ENCODE assay signal across 8 cellular contexts in genomic region chr4:5824635-5825034, GRCh38.
DNase-seq lines count a peak whose midpoint lies in the region; ATAC-seq and TF ChIP-seq lines count a peak whose summit lies in the region.

No MANE protein-coding gene starts in this region.

- CTCF ChIA-PET in PC-3 (lab: Charles Lee), result no interaction called here

- H3K27ac ChIP-seq in PC-3 (ENCODE audit: low read length), result no peak overlapping the region

- no peaks in the 10 kb centered on the region for H3K9me3 ChIP-seq in PC-3 (ENCODE audit: low read length)

- H3K4me1 ChIP-seq in PC-3 (ENCODE audit: insufficient read depth, low read length), result no peaks in the 10 kb centered on the region

- peak; percentile 54 for TF ChIP-seq CTCF in GM10266 (IDR thresholded peaks at IDR 0.05; ENCODE audit: control insufficient read depth, insufficient read depth, low read depth, missing control alignments)
- peak; percentile 64 for TF ChIP-seq CTCF in PC-3 (conservative IDR thresholded peaks at IDR 0.05; ENCODE audit: low read depth, low read length)
- peak; percentile 57 for TF ChIP-seq CTCF in fibroblast of villous mesenchyme (IDR thresholded peaks at IDR 0.05; ENCODE audit: insufficient read depth, low read depth, low read length)

- no peaks in the 10 kb centered on the region for H4K20me1 ChIP-seq in PC-3 (ENCODE audit: low read length)

- intact Hi-C loops in PC-3 (cut with micrococcal nuclease), result no loop called here

- no peaks in the 10 kb centered on the region for H3K9me2 ChIP-seq in PC-3 (replicated peaks; ENCODE audit: low read length)

- no peak overlapping the region for H3K9ac ChIP-seq in PC-3 (ENCODE audit: low read length)

- POLR2A ChIA-PET in PC-3 (lab: Charles Lee; ENCODE audit: unreplicated experiment), result no interaction called here

- H3F3A ChIP-seq in PC-3 (ENCODE audit: low read length, unreplicated experiment), result no peaks in the 10 kb centered on the region

- BruUV-seq in PC-3 (replicated peaks; lab: Mats Ljungman, UMichigan), result no TSS peak

- no peaks in the 10 kb centered on the region; the same call in 1 of the 2 replicates for H3K36me3 ChIP-seq in PC-3 (ENCODE audit: low read depth, low read length)

- in situ Hi-C loops in ACHN (cut with HindIII; ENCODE audit: low pct_ligation_motif_present, low pct_unique_long_range_greater_than_20kb, low sequenced_read_pairs), result no loop called here

- ATAC-seq in PC-3 (peak; percentile 38; the same call in 1 of the 2 replicates), HG03139 (IDR thresholded peaks at IDR 0.05; ENCODE audit: unreplicated experiment) (no peak)

- no peak overlapping the region for H2AFZ ChIP-seq in PC-3 (ENCODE audit: low read length)

- DNase-seq in ACHN (peak; percentile 33), GM10266 (ENCODE audit: extremely low spot score) (peak; percentile 42), PC-3 (peak; percentile 55), fibroblast of villous mesenchyme (ENCODE audit: low read depth) (peak; percentile 41), NCI-H187 treated with DMSO at 0.1 percent for 48 hours (lab: John Stamatoyannopoulos, UW) (no peak)
- DNase-seq in stimulated activated CD4-positive, alpha-beta T cell treated with anti-CD3 and anti-CD28 coated beads, Interleukin-4, amount 100 ng/mL, for 4 hours, result no peak
- DNase-seq in stimulated activated CD4-positive, alpha-beta T cell treated with anti-CD3 and anti-CD28 coated beads, Interleukin-4, amount 100 ng/mL, for 24 hours, result no peak

- no peaks in the 10 kb centered on the region for H3K79me2 ChIP-seq in PC-3 (ENCODE audit: low read length)

- H3K4me2 ChIP-seq in PC-3 (ENCODE audit: low read length), result no peak overlapping the region

- no peak overlapping the region for H3K4me3 ChIP-seq in PC-3 (ENCODE audit: low read length)
- H3K4me3 ChIP-seq in fibroblast of villous mesenchyme (ENCODE audit: low read depth, low read length), result no peak overlapping the region

- H3K27me3 ChIP-seq in PC-3 (ENCODE audit: low read length), result no peaks in the 10 kb centered on the region

Comparison
In these comparisons a context has a peak if more than half of its experiments do, and no peak if none do; other contexts are left out.
1. DNase-seq: peak in ACHN (single experiment), GM10266 (single experiment), PC-3 (single experiment) and fibroblast of villous mesenchyme (single experiment); none in stimulated activated CD4-positive, alpha-beta T cell treated with anti-CD3 and anti-CD28 coated beads, Interleukin-4, amount 100 ng/mL, for 4 hours (0 of 2), stimulated activated CD4-positive, alpha-beta T cell treated with anti-CD3 and anti-CD28 coated beads, Interleukin-4, amount 100 ng/mL, for 24 hours (single experiment) and NCI-H187 treated with DMSO at 0.1 percent for 48 hours (single experiment).
2. Peak in every context shown above with its lines, with median percentiles within 50 percentile points of each other: CTCF ChIP-seq.